ENCODE assay signal across 8 cellular contexts in genomic region chr4:7042697-7043464, GRCh38. TPM values are rescaled to one million over a fixed set of nuclear protein-coding genes. Genes with fewer than 3 reads are reported as not detected.
DNase-seq lines count a peak whose midpoint lies in the region; ATAC-seq, FAIRE-seq and TF ChIP-seq lines count a peak whose summit lies in the region.

TADA2B (plus strand) TSS chr4:7043372; CDS start chr4:7043580, 208 bp downstream.

- H3K4me3 ChIP-seq in SU-DHL-6 (ENCODE audit: insufficient read depth, low read length, poor library complexity, severe bottlenecking) (peak within 1 kb of the TSS; percentile 67), pancreas (peak within 1 kb of the TSS; percentile 93 to 98 (median 96)), tibial artery (peak within 1 kb of the TSS; percentile 96 to 100)

- H3K9ac ChIP-seq in SU-DHL-6 (ENCODE audit: low read length), result peak within 1 kb of the TSS; percentile 77

- intact Hi-C loops in Right ventricle myocardium superior (cut with DNase I) (loop anchor here (10.0 kb wide), 1 partner anchor 328 kb away; the partner anchor contains the start of gene BLOC1S4), pancreas (cut with DNase I) (no loop called here), tibial artery (cut with DNase I; ENCODE audit: low total_unique reads) (loop anchor here (2.0 to 10.0 kb wide), 3 partner anchors 26 to 258 kb away; partner anchors contain the start of genes GRPEL1 and KIAA0232)

- H3K9me3 ChIP-seq in SU-DHL-6 (ENCODE audit: insufficient read depth, low read length) (no peaks in the 10 kb centered on the region), pancreas (no peaks in the 10 kb centered on the region), tibial artery (no peaks in the 10 kb centered on the region)

- H3K4me2 ChIP-seq in SU-DHL-6 (ENCODE audit: low read depth, low read length, poor library complexity, severe bottlenecking), result peak within 1 kb of the TSS; percentile 78

- peak within 1 kb of the TSS; percentile 1; the same call in 1 of the 2 replicates for H3K27ac ChIP-seq in SU-DHL-6 (ENCODE audit: low read depth, low read length)
- H3K27ac ChIP-seq in pancreas, result peak within 1 kb of the TSS; percentile 85 to 93 (median 90)
- peak within 1 kb of the TSS; percentile 90 to 99 for H3K27ac ChIP-seq in tibial artery

- peaks cover 33% of the 10 kb centered on the region for H3K79me2 ChIP-seq in SU-DHL-6 (ENCODE audit: insufficient read depth, low read length)

- WGBS in pancreas, 2 donors, result 0 to 1% methylated on average over 55 to 106 of the region's 106 CpGs

- peak; percentile 86 for ATAC-seq in HG02759 (IDR thresholded peaks at IDR 0.05; ENCODE audit: unreplicated experiment)
- ATAC-seq in Right ventricle myocardium superior (ENCODE audit: poor library complexity), result peak; percentile 95
- ATAC-seq in pancreas, result peak; percentile 87 to 96 (median 91)

- DNase-seq in NCI-H128 (lab: John Stamatoyannopoulos, UW; ENCODE audit: unreplicated experiment), result peak; percentile 81
- peak; percentile 86 for DNase-seq in activated naive CD8-positive, alpha-beta T cell treated with anti-CD3 and anti-CD28 coated beads, Interleukin-2, amount 50 U/mL, for 16 hours (ENCODE audit: low read depth, low spot score)
- peak; percentile 98 for DNase-seq in Right ventricle myocardium superior
- DNase-seq in pancreas, result peak; percentile 96 to 99 (median 98)
- peak; percentile 96 to 99 for DNase-seq in tibial artery

- H3K36me3 ChIP-seq in SU-DHL-6 (ENCODE audit: low read length), result no peaks in the 10 kb centered on the region
- no peaks in the 10 kb centered on the region for H3K36me3 ChIP-seq in pancreas
- no peaks in the 10 kb centered on the region for H3K36me3 ChIP-seq in tibial artery

- no peaks in the 10 kb centered on the region for H3F3A ChIP-seq in SU-DHL-6 (ENCODE audit: insufficient read depth)

- no peaks in the 10 kb centered on the region for H3K27me3 ChIP-seq in SU-DHL-6 (ENCODE audit: low read length)
- no peaks in the 10 kb centered on the region for H3K27me3 ChIP-seq in pancreas
- H3K27me3 ChIP-seq in tibial artery, result no peaks in the 10 kb centered on the region

- no peaks in the 10 kb centered on the region for H3K9me2 ChIP-seq in SU-DHL-6 (replicated peaks; ENCODE audit: insufficient read depth, low read length)

- H4K20me1 ChIP-seq in SU-DHL-6 (ENCODE audit: low read depth, low read length), result no peaks in the 10 kb centered on the region; the same call in 1 of the 2 replicates

- H3K4me1 ChIP-seq in pancreas, result peaks cover 15 to 30% (median 25%) of the 10 kb centered on the region in 3 donors
- H3K4me1 ChIP-seq in tibial artery, result peaks cover 0 to 50% (median 41%) of the 10 kb centered on the region in 4 donors

- FAIRE-seq in pancreas (lab: Jason Lieb, UNC), result no peak

- TF ChIP-seq CTCF in GM12873 (IDR thresholded peaks at IDR 0.05; ENCODE audit: insufficient read depth, low read depth, low read length, missing control alignments) (peak; percentile 41), SU-DHL-6 (IDR thresholded peaks at IDR 0.05; ENCODE audit: insufficient read depth, low read length, poor library complexity, severe bottlenecking) (no peak), pancreas (IDR thresholded peaks at IDR 0.05) (peak in 3 of 4 donors; percentile 8 to 30 (median 24)), tibial artery (IDR thresholded peaks at IDR 0.05) (peak; percentile 19 to 79)

- H2AFZ ChIP-seq in SU-DHL-6 (ENCODE audit: low read depth, low read length, severe bottlenecking), result peak within 1 kb of the TSS; percentile 100

RNA-seq across cellular contexts. Expression of gene TADA2B, which starts in this region (rescaled TPM):
- total RNA-seq in Right ventricle myocardium superior (35.5 TPM), pancreas (10 to 100 TPM; 14.0 to 26.2 (median 19.7) TPM)
- polyA plus RNA-seq in pancreas, result 10 to 100 TPM in 1 of 2 donors, 1 to 10 TPM in 1; 9.6 to 11.0 TPM

Comparison
In these comparisons a context has a peak if more than half of its experiments do, and no peak if none do; other contexts are left out.
1. Peak in every context shown above with its lines: DNase-seq, ATAC-seq, H3K4me3 ChIP-seq and H3K27ac ChIP-seq.
2. H3K27ac ChIP-seq: peak in every context shown above with its lines; median percentile 94 in tibial artery; 90 in pancreas; 1 in SU-DHL-6.
3. intact Hi-C loops: an anchor here in Right ventricle myocardium superior (10.0 kb wide) and tibial artery (2.0 to 10.0 kb wide); none called in pancreas.